In the genomic region with DNA sequence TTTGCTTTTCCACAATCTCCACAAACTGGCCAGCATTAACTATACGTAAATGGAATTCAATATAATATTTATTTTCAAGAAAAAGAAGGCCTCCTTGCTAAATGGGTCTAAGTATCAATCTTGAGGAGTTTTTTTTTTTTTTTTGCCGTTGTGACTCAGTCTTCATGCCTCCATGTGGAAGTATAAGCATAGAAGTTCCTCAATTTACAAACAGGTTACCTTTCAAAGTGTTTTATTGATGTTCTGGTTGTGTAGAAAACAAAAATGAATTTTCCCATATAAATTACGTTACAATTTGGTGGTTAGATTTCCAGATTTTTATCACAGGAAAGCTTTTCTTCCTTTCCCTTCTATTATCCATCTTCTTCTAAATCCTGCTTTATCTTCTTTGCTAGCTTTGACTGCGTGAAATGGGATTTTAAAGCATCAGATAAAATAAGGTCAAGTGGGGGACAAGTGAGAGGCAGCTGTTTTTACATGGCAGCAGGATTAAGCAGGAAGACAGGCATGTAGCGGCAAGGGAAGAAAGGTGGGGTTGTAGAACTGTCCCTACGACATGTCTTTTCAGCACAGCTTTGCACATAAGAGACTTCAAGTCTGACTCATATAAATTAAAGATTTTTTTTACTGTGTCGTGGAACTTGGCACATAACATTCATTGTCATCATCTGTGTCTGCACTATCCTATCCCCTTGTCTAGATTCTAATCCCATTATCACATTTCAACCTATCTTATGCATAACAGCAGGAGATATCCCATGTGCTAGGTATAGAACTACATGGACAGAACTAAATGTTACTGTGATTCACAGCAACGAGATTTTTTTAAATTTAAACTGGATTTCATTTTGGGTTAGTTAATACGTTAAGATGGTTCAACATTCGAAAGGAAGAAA, we compare ENCODE assay signal across 13 cellular contexts.
DNase-seq lines count a peak whose midpoint lies in the region; FAIRE-seq and TF ChIP-seq lines count a peak whose summit lies in the region.
"Had no signal": no experiment of that assay in that cellular context is flagged by ENCODE, and none has a peak within 500 bp of the region (broad histone marks: within the 10 kb centered on the region; RNA-seq: fewer than 3 reads in every experiment).

No MANE protein-coding gene starts in this region.

- H3K4me3 ChIP-seq in A673 (ENCODE audit: low read depth, low read length, poor library complexity, severe bottlenecking) (no peak overlapping the region), GM23248 (no peak overlapping the region), ascending aorta (no peak overlapping the region), HAP-1 (no peak overlapping the region)
- H3K4me3 ChIP-seq: lung, transverse colon had no signal

- CTCF ChIA-PET in A673 (lab: Charles Lee), result no interaction called here

- no peaks in the 10 kb centered on the region for H3K9me2 ChIP-seq in GM23248 (ENCODE audit: insufficient read depth)

- peaks cover 28% of the 10 kb centered on the region for H3K4me1 ChIP-seq in A673 (ENCODE audit: insufficient read depth, low read length, poor library complexity, severe bottlenecking)
- H3K4me1 ChIP-seq in GM23248 (ENCODE audit: insufficient read depth), result peaks cover 23% of the 10 kb centered on the region
- no peaks in the 10 kb centered on the region for H3K4me1 ChIP-seq in ascending aorta
- peaks cover 4% of the 10 kb centered on the region; the same call in 1 of the 2 replicates for H3K4me1 ChIP-seq in HAP-1

- TF ChIP-seq CTCF in A673 (conservative IDR thresholded peaks at IDR 0.05; ENCODE audit: low read depth, low read length) (no peak), ascending aorta (IDR thresholded peaks at IDR 0.05) (no peak)

- H3K9me3 Mint-ChIP-seq in T-helper 2 cell treated with Interferon-gamma antibody and Interleukin-4, amounts not matched to agents 5 μg/mL and 100 μg/mL, for 36 hours, result peaks cover 15% of the 10 kb centered on the region

- WGBS in GM23248 (ENCODE audit: low coverage in 1 of 2, low lambda C conversion rate in 2 of 2, missing lambda C conversion rate in 2 of 2), 2 experiments, result 77 to 83% methylated on average over 10 of the region's 10 CpGs

- H3F3A ChIP-seq in GM23248 (ENCODE audit: insufficient read depth), result peaks cover 22% of the 10 kb centered on the region

- intact Hi-C loops in A673 (cut with micrococcal nuclease; ENCODE audit: unreplicated experiment) (loop anchor here (5.0 kb wide), 1 partner anchor 579 kb away; the partner anchor contains the start of gene ING3), ascending aorta (cut with DNase I) (no loop called here)

- in situ Hi-C loops in GM23248 (cut with MboI), result loop anchor here (25.0 kb wide), 1 partner anchor 544 kb away; the partner anchor contains the start of gene CPED1
- in situ Hi-C loops in HAP-1 (cut with MboI; ENCODE audit: low sequenced_read_pairs), result no loop called here

- H3K79me2 ChIP-seq in GM23248 (ENCODE audit: insufficient read depth), result no peaks in the 10 kb centered on the region

- H3K27me3 Mint-ChIP-seq in T-helper 2 cell treated with Interferon-gamma antibody and Interleukin-4, amounts not matched to agents 5 μg/mL and 100 μg/mL, for 36 hours (ENCODE audit: low read depth), result no peaks in the 10 kb centered on the region
- H3K27me3 Mint-ChIP-seq: CD4-positive, CD25-positive, alpha-beta regulatory T cell had no signal

- peak; percentile 82 for DNase-seq in A673 (ENCODE audit: low spot score)
- DNase-seq in GM23248, result peak; percentile 20
- no peak for DNase-seq in T-helper 2 cell treated with Interferon-gamma antibody and Interleukin-4, amounts not matched to agents 5 μg/mL and 100 μg/mL, for 36 hours (ENCODE audit: low spot score)
- peak; percentile 92 for DNase-seq in epithelial cell of prostate (ENCODE audit: low read depth, low spot score)
- no peak for DNase-seq in HTR-8/SVneo (ENCODE audit: insufficient read length, low spot score)
- DNase-seq in effector CD4-positive, alpha-beta T cell, result no peak
- no peak for DNase-seq in ascending aorta (ENCODE audit: low spot score in 2 of 2)
- no peak for DNase-seq in HAP-1 (ENCODE audit: low spot score in 2 of 2)
- DNase-seq: activated CD8-positive, alpha-beta memory T cell treated with anti-CD3 and anti-CD28 coated beads, Interleukin-2, amount 50 U/mL, for 48 hours; head of caudate nucleus had no signal

- peaks cover 34% of the 10 kb centered on the region for H3K4me1 Mint-ChIP-seq in T-helper 2 cell treated with Interferon-gamma antibody and Interleukin-4, amounts not matched to agents 5 μg/mL and 100 μg/mL, for 36 hours (ENCODE audit: low read depth)

- H3K9ac ChIP-seq in GM23248, result no peak overlapping the region

- no peaks in the 10 kb centered on the region for H3K27me3 ChIP-seq in A673 (replicated peaks; ENCODE audit: insufficient read depth, low read depth, low read length, poor library complexity)
- peaks cover 71% of the 10 kb centered on the region for H3K27me3 ChIP-seq in GM23248 (replicated peaks; ENCODE audit: insufficient read depth)
- no peaks in the 10 kb centered on the region for H3K27me3 ChIP-seq in ascending aorta
- H3K27me3 ChIP-seq in HAP-1 (ENCODE audit: low read depth), result no peaks in the 10 kb centered on the region
- H3K27me3 ChIP-seq: transverse colon had no signal

- no peaks in the 10 kb centered on the region for H4K20me1 ChIP-seq in GM23248 (ENCODE audit: insufficient read depth)

- no peak for FAIRE-seq in HTR-8/SVneo (lab: Jason Lieb, UNC)

- no peak overlapping the region for H2AFZ ChIP-seq in GM23248

- H3K27ac ChIP-seq in A673 (ENCODE audit: low read depth, low read length, poor library complexity, severe bottlenecking), result peak overlapping the region; percentile 61
- H3K27ac ChIP-seq in GM23248, result no peak overlapping the region
- H3K27ac ChIP-seq in epithelial cell of prostate, result peak overlapping the region; percentile 80
- no peak overlapping the region for H3K27ac ChIP-seq in ascending aorta

- H3K36me3 Mint-ChIP-seq in T-helper 2 cell treated with Interferon-gamma antibody and Interleukin-4, amounts not matched to agents 5 μg/mL and 100 μg/mL, for 36 hours (ENCODE audit: low read depth), result peaks cover 10% of the 10 kb centered on the region
- H3K36me3 Mint-ChIP-seq: CD4-positive, CD25-positive, alpha-beta regulatory T cell had no signal

- H3K4me2 ChIP-seq in GM23248 (ENCODE audit: unreplicated experiment), result no peak overlapping the region

- POLR2A ChIA-PET in A673 (lab: Charles Lee; ENCODE audit: low non-redundant PET), result no interaction called here

- peak overlapping the region; percentile 27 for H3K4me3 Mint-ChIP-seq in T-helper 2 cell treated with Interferon-gamma antibody and Interleukin-4, amounts not matched to agents 5 μg/mL and 100 μg/mL, for 36 hours
- H3K4me3 Mint-ChIP-seq: CD4-positive, CD25-positive, alpha-beta regulatory T cell had no signal

- no TSS peak for BruUV-seq in A673 (replicated peaks; lab: Mats Ljungman, UMichigan)

- peaks cover 5% of the 10 kb centered on the region for H3K9me3 ChIP-seq in A673 (ENCODE audit: low read depth, low read length, poor library complexity, severe bottlenecking)
- no peaks in the 10 kb centered on the region for H3K9me3 ChIP-seq in GM23248 (ENCODE audit: low read depth)
- H3K9me3 ChIP-seq in ascending aorta, result no peaks in the 10 kb centered on the region
- H3K9me3 ChIP-seq in HAP-1, result no peaks in the 10 kb centered on the region
- H3K9me3 ChIP-seq: transverse colon had no signal

- peak overlapping the region; percentile 90 for H3K27ac Mint-ChIP-seq in T-helper 2 cell treated with Interferon-gamma antibody and Interleukin-4, amounts not matched to agents 5 μg/mL and 100 μg/mL, for 36 hours

- no peaks in the 10 kb centered on the region for H3K36me3 ChIP-seq in A673 (ENCODE audit: insufficient read depth, low read length, poor library complexity, severe bottlenecking)
- no peaks in the 10 kb centered on the region for H3K36me3 ChIP-seq in GM23248 (ENCODE audit: low read depth)
- H3K36me3 ChIP-seq in ascending aorta, result no peaks in the 10 kb centered on the region
- H3K36me3 ChIP-seq in HAP-1 (replicated peaks), result no peaks in the 10 kb centered on the region
- H3K36me3 ChIP-seq: transverse colon had no signal

Comparison
In these comparisons a context has a peak if more than half of its experiments do, and no peak if none do; other contexts are left out.
1. DNase-seq: peak in A673 (single experiment), GM23248 (single experiment) and epithelial cell of prostate (single experiment); none in T-helper 2 cell treated with Interferon-gamma antibody and Interleukin-4, amounts not matched to agents 5 μg/mL and 100 μg/mL, for 36 hours (single experiment), HTR-8/SVneo (single experiment), effector CD4-positive, alpha-beta T cell (single experiment), ascending aorta (0 of 2) and HAP-1 (0 of 2).
2. H3K27ac ChIP-seq: peak in A673 (single experiment) and epithelial cell of prostate (single experiment); none in GM23248 (single experiment) and ascending aorta (0 of 2).